Comparison of ENCODE assay signal across 14 cellular contexts in the genomic region with DNA sequence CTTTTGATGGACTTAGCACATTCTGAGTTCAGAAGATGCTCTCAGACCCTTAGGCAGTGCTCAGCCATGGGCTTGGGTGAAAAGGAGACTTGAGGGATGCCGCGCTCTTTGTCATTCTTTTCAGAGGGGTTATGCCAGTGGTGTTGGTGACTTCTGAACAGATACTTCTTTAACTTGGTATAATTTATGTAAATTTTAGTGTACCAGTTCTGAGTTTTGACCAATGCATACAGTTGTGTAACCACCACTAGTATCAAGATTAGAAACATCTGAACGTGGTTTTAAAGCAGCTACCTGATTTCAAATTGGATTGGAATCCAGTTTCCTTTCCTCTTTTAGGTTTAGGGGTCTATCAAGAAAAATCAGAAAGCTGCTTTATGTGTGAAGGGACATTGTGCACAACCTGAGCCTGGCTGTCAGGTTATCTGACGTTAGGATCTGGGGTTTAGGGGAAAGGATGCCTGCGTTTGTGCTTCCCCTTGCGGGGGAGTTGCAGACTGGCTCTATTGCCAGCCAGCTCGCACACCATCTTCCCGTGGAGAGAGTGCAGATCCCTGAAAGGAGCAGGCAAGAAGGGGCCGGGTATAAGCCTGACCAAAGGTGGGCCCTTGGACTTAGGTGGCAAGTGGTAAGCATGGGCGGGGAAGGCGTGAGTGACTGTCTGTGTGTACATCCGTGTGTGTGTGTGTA. TPM values are rescaled to one million over a fixed set of nuclear protein-coding genes. Genes with fewer than 3 reads are reported as not detected.
DNase-seq lines count a peak whose midpoint lies in the region; ATAC-seq and TF ChIP-seq lines count a peak whose summit lies in the region.
"Had no signal": no experiment of that assay in that cellular context is flagged by ENCODE, and none has a peak within 500 bp of the region (broad histone marks: within the 10 kb centered on the region; RNA-seq: fewer than 3 reads in every experiment).

No MANE protein-coding gene starts in this region.

- peak overlapping the region; percentile 5 for H3K4me3 Mint-ChIP-seq in natural killer cell treated with Interleukin-12 subunit alpha and Interleukin-12 subunit beta and Interleukin-15 and Interleukin-18, amount 100 ng/mL, for 72 hours
- H3K4me3 Mint-ChIP-seq in natural killer cell (no peak overlapping the region), brain (no peak overlapping the region)

- H3K4me1 Mint-ChIP-seq in natural killer cell treated with Interleukin-12 subunit alpha and Interleukin-12 subunit beta and Interleukin-15 and Interleukin-18, amount 100 ng/mL, for 72 hours (ENCODE audit: low read depth in 2 of 2), result peaks cover 34 to 35% of the 10 kb centered on the region in 2 donors
- H3K4me1 Mint-ChIP-seq in natural killer cell (peaks cover 23 to 32% of the 10 kb centered on the region in 2 donors), brain (peaks cover 67% of the 10 kb centered on the region)

- peak overlapping the region; percentile 80 for H3K27ac ChIP-seq in HL-60 (replicated peaks)
- H3K27ac ChIP-seq in uterus, result peak overlapping the region; percentile 16 to 44
- H3K27ac ChIP-seq: heart left ventricle had no signal

- intact Hi-C loops in natural killer cell (cut with micrococcal nuclease) (no loop called here), uterus (cut with DNase I; ENCODE audit: low total_unique reads) (no loop called here)

- ATAC-seq in natural killer cell treated with Interleukin-12 subunit alpha and Interleukin-12 subunit beta and Interleukin-15 and Interleukin-18, amount 100 ng/mL, for 72 hours, result peak in 1 of 2 donors; percentile 21
- ATAC-seq in natural killer cell (no peak), GM18511 (IDR thresholded peaks at IDR 0.05; ENCODE audit: unreplicated experiment) (no peak), GM19397 (IDR thresholded peaks at IDR 0.05; ENCODE audit: unreplicated experiment) (no peak)
- ATAC-seq: left lobe of liver had no signal

- TF ChIP-seq CTCF in natural killer cell (IDR thresholded peaks at IDR 0.05) (no peak), HL-60 (IDR thresholded peaks at IDR 0.05; ENCODE audit: insufficient read depth, low read length) (no peak), brain (conservative IDR thresholded peaks at IDR 0.05) (no peak), uterus (IDR thresholded peaks at IDR 0.05) (no peak)

- no peaks in the 10 kb centered on the region for H3K36me3 ChIP-seq in uterus
- H3K36me3 ChIP-seq: heart left ventricle had no signal

- peak overlapping the region in 1 of 2 donors; percentile 89 for H3K27ac Mint-ChIP-seq in natural killer cell treated with Interleukin-12 subunit alpha and Interleukin-12 subunit beta and Interleukin-15 and Interleukin-18, amount 100 ng/mL, for 72 hours
- peak overlapping the region in 1 of 2 donors; percentile 79 for H3K27ac Mint-ChIP-seq in natural killer cell
- peak overlapping the region; percentile 8 to 57 (median 24) for H3K27ac Mint-ChIP-seq in brain

- H3K9me3 Mint-ChIP-seq in natural killer cell treated with Interleukin-12 subunit alpha and Interleukin-12 subunit beta and Interleukin-15 and Interleukin-18, amount 100 ng/mL, for 72 hours, result no peaks in the 10 kb centered on the region
- H3K9me3 Mint-ChIP-seq in natural killer cell (no peaks in the 10 kb centered on the region), brain (peaks cover 0 to 5% (median 3%) of the 10 kb centered on the region in 5 experiments)

- H3K27me3 ChIP-seq in HL-60 (ENCODE audit: insufficient read depth, poor library complexity, severe bottlenecking) (no peaks in the 10 kb centered on the region), uterus (no peaks in the 10 kb centered on the region)

- H3K36me3 Mint-ChIP-seq in natural killer cell treated with Interleukin-12 subunit alpha and Interleukin-12 subunit beta and Interleukin-15 and Interleukin-18, amount 100 ng/mL, for 72 hours, result no peaks in the 10 kb centered on the region
- H3K36me3 Mint-ChIP-seq in natural killer cell (no peaks in the 10 kb centered on the region), brain (peaks cover 36% of the 10 kb centered on the region)

- DNase-seq in natural killer cell treated with Interleukin-12 subunit alpha and Interleukin-12 subunit beta and Interleukin-15 and Interleukin-18, amount 100 ng/mL, for 72 hours (ENCODE audit: low spot score), result no peak
- DNase-seq in natural killer cell (no peak), HL-60 (ENCODE audit: low read depth in 1 of 2, low spot score in 1 of 2) (peak in 1 of 2 experiments; percentile 52), uterus (no peak), DMS53 treated with DMSO at 0.1 percent for 48 hours (lab: John Stamatoyannopoulos, UW; ENCODE audit: unreplicated experiment) (no peak)
- DNase-seq: activated CD4-positive, CD25-positive, alpha-beta regulatory T cell; DND-41; heart left ventricle; NCI-H187 treated with DMSO at 0.1 percent for 48 hours; stimulated activated CD4-positive, alpha-beta T cell treated with anti-CD3 and anti-CD28 coated beads, Interleukin-15, amount 100 ng/mL, for 24 hours had no signal

- H3K4me3 ChIP-seq in HL-60 (replicated peaks; ENCODE audit: insufficient read depth, low read length) (no peak overlapping the region), uterus (no peak overlapping the region)
- H3K4me3 ChIP-seq: heart left ventricle had no signal

- no peaks in the 10 kb centered on the region for H3K9me3 ChIP-seq in uterus
- H3K9me3 ChIP-seq: heart left ventricle had no signal

- H3K4me1 ChIP-seq in uterus, result no peaks in the 10 kb centered on the region

- no peak for TF ChIP-seq POLR2A in uterus (IDR thresholded peaks at IDR 0.05)

- peaks cover 0 to 2% of the 10 kb centered on the region in 2 donors for H3K27me3 Mint-ChIP-seq in natural killer cell treated with Interleukin-12 subunit alpha and Interleukin-12 subunit beta and Interleukin-15 and Interleukin-18, amount 100 ng/mL, for 72 hours
- H3K27me3 Mint-ChIP-seq in natural killer cell (ENCODE audit: low read depth in 2 of 2), result no peaks in the 10 kb centered on the region
- no peaks in the 10 kb centered on the region for H3K27me3 Mint-ChIP-seq in brain

RNA-seq across cellular contexts. Expression of gene SMS, which starts 19.0 kb away (rescaled TPM):
- total RNA-seq in natural killer cell treated with Interleukin-12 subunit alpha and Interleukin-12 subunit beta and Interleukin-15 and Interleukin-18, amount 100 ng/mL, for 72 hours, result 100 to 1,000 TPM; 119 to 127 TPM
- total RNA-seq in natural killer cell, result 10 to 100 TPM; 14.9 to 19.4 (median 18.6) TPM
- polyA plus RNA-seq in brain (ENCODE audit: insufficient read depth, low read depth, low replicate concordance), result 147 TPM
- total RNA-seq in uterus, result 10 to 100 TPM in 3 of 4 donors, 1 to 10 TPM in 1; 6.4 to 84.3 (median 37.8) TPM
